In the genomic region with DNA sequence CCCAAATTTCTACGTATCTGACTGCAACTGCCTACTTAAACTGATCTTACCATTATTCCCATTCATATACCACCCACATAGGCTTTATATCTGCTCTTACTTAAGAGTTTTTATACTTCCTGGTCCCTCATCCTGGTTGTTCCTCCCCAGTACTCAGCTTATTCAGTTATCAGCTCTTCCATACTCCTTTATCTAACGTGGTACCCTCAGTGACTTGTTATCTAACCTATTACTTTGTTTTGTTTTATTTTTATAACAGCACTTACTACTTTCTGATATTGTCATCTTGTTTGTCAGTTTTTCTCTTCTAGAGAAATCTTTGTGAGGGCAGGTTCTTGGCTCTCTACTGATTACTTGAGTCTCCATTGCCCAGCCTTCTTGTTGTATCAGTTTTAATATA, we compare ENCODE assay signal across 22 cellular contexts.
"Had no signal": no experiment of that assay in that cellular context is flagged by ENCODE, and none has a peak within 500 bp of the region (broad histone marks: within the 10 kb centered on the region; RNA-seq: fewer than 3 reads in every experiment).

No MANE protein-coding gene starts in this region.

- H3K4me3 Mint-ChIP-seq: neural progenitor cell had no signal

- H3K36me3 ChIP-seq: cardiac muscle cell, neural progenitor cell, ovary, right lobe of liver had no signal

- DNase-seq: activated CD4-positive, alpha-beta T cell treated with anti-CD3 and anti-CD28 coated beads, Interleukin-2, amount 50 U/mL, for 4 hours; activated gamma-delta T cell treated with Interleukin-2 at 50 U/mL for 16 hours; activated T-cell treated with anti-CD3 and anti-CD28 coated beads, Interleukin-2, amount 50 U/mL, for 48 hours; left ventricle myocardium superior; mesenchymal stem cell; ovary; right lobe of liver; stimulated activated CD4-positive, alpha-beta T cell treated with anti-CD3 and anti-CD28 coated beads, Interleukin-4, amount 100 ng/mL, for 4 hours; stimulated activated CD8-positive, alpha-beta memory T cell treated with anti-CD3 and anti-CD28 coated beads, Interleukin-4, amount 100 ng/mL, for 48 hours; stimulated activated naive CD8-positive, alpha-beta T cell treated with anti-CD3 and anti-CD28 coated beads, Interleukin-15, Interleukin-2, amounts not matched to agents 100 U/mL and 50 U/mL, for 24 hours; T-helper 2 cell; trophoblast cell had no signal

- H3K9ac ChIP-seq: neural progenitor cell had no signal

- ATAC-seq: activated CD4-positive, CD25-positive, alpha-beta regulatory T cell treated with anti-CD3 and anti-CD28 coated beads, Interleukin-2, amount 50 U/mL, for 24 hours; esophagus mucosa; left ventricle myocardium superior; right lobe of liver; stimulated activated naive CD8-positive, alpha-beta T cell treated with anti-CD3 and anti-CD28 coated beads, Interleukin-15, Interleukin-2, amounts not matched to agents 100 U/mL and 50 U/mL, for 24 hours had no signal

- FAIRE-seq: astrocyte, colon, endometrium, keratinocyte had no signal

- H3K27me3 ChIP-seq: cardiac muscle cell, hepatocyte, neural progenitor cell, ovary, right lobe of liver had no signal

- H3K4me3 ChIP-seq: cardiac muscle cell, hepatocyte, neural progenitor cell, ovary, right lobe of liver, smooth muscle cell had no signal

- H3K27ac Mint-ChIP-seq: neural progenitor cell had no signal

- H3K9me3 Mint-ChIP-seq: neural progenitor cell had no signal

- H3K4me1 ChIP-seq: neural progenitor cell had no signal

- H3K27ac ChIP-seq: cardiac muscle cell, hepatocyte, neural progenitor cell, right lobe of liver had no signal

- H3K9me3 ChIP-seq: ovary, right lobe of liver had no signal
